ENCODE assay signal across 11 cellular contexts in genomic region chr5:158943057-158943456, GRCh38.
A peak's percentile ranks its signal among the peaks of the same experiment; 100 is the strongest.
DNase-seq lines count a peak whose midpoint lies in the region; ATAC-seq, FAIRE-seq and TF ChIP-seq lines count a peak whose summit lies in the region.
"Had no signal": no experiment of that assay in that cellular context is flagged by ENCODE, and none has a peak within 500 bp of the region (broad histone marks: within the 10 kb centered on the region; RNA-seq: fewer than 3 reads in every experiment).

No MANE protein-coding gene starts in this region.

- peaks cover 3% of the 10 kb centered on the region for H3K27me3 Mint-ChIP-seq in astrocyte (ENCODE audit: low read depth, unreplicated experiment)
- peaks cover 31% of the 10 kb centered on the region for H3K27me3 Mint-ChIP-seq in WTC11 (ENCODE audit: low read depth)

- no peak overlapping the region for H2AFZ ChIP-seq in astrocyte (ENCODE audit: low read depth, low read length)

- peak; percentile 55 for ATAC-seq in HG03064 (IDR thresholded peaks at IDR 0.05; ENCODE audit: low read depth, unreplicated experiment)
- ATAC-seq in WTC11 = no peak

- H3K4me1 ChIP-seq in BLaER1 = peaks cover 91% of the 10 kb centered on the region
- peaks cover 11% of the 10 kb centered on the region for H3K4me1 ChIP-seq in astrocyte (ENCODE audit: insufficient read depth, low read length)
- no peaks in the 10 kb centered on the region; the same call in 1 of the 2 replicates for H3K4me1 ChIP-seq in HAP-1

- in situ Hi-C loops in HAP-1 (cut with MboI; ENCODE audit: low sequenced_read_pairs) = no loop called here

- H4K20me1 ChIP-seq in BLaER1 (peaks cover 98% of the 10 kb centered on the region), astrocyte (ENCODE audit: insufficient read depth, low read length) (no peaks in the 10 kb centered on the region)

- H3K9me3 Mint-ChIP-seq in astrocyte (ENCODE audit: unreplicated experiment) = no peaks in the 10 kb centered on the region
- H3K9me3 Mint-ChIP-seq in WTC11 = peaks cover 7% of the 10 kb centered on the region

- no peaks in the 10 kb centered on the region for H3K36me3 Mint-ChIP-seq in astrocyte (ENCODE audit: low read depth, unreplicated experiment)
- H3K36me3 Mint-ChIP-seq in WTC11 = peaks cover 5% of the 10 kb centered on the region; the same call in 1 of the 2 replicates

- H3K9ac ChIP-seq in BLaER1 (no peak overlapping the region), astrocyte (ENCODE audit: low read length) (peak overlapping the region; percentile 16)

- H3K27ac ChIP-seq in BLaER1 (no peak overlapping the region), astrocyte (ENCODE audit: low read depth, low read length) (peak overlapping the region; percentile 49)

- H3K79me2 ChIP-seq in astrocyte (ENCODE audit: insufficient read depth, low read length) = no peaks in the 10 kb centered on the region

- H3K4me2 ChIP-seq in BLaER1 (peak overlapping the region; percentile 47; the same call in 1 of the 2 replicates), astrocyte (ENCODE audit: low read length) (peak overlapping the region; percentile 61)

- H3K4me3 Mint-ChIP-seq in astrocyte (ENCODE audit: unreplicated experiment) = no peak overlapping the region
- no peak overlapping the region for H3K4me3 Mint-ChIP-seq in WTC11

- no peaks in the 10 kb centered on the region for H3K9me3 ChIP-seq in BLaER1
- H3K9me3 ChIP-seq in astrocyte (ENCODE audit: insufficient read depth, low read depth, low read length) = no peaks in the 10 kb centered on the region
- no peaks in the 10 kb centered on the region for H3K9me3 ChIP-seq in HAP-1

- peaks cover 85% of the 10 kb centered on the region for H3K36me3 ChIP-seq in BLaER1
- no peaks in the 10 kb centered on the region for H3K36me3 ChIP-seq in astrocyte (ENCODE audit: insufficient read depth, low read length)
- H3K36me3 ChIP-seq in HAP-1 (replicated peaks) = no peaks in the 10 kb centered on the region

- DNase-seq in astrocyte (ENCODE audit: low read depth) (peak; percentile 87), kidney glomerular epithelial cell (lab: John Stamatoyannopoulos, UW) (peak; percentile 96), ureter (ENCODE audit: low spot score) (no peak), HAP-1 (ENCODE audit: low spot score in 2 of 2) (no peak), WTC11 (ENCODE audit: low spot score) (no peak)
- DNase-seq in activated CD4-positive, alpha-beta T cell treated with anti-CD3 and anti-CD28 coated beads for 48 hours = no peak
- DNase-seq: head of caudate nucleus, NCI-H774 had no signal

- no peak overlapping the region for H3K4me3 ChIP-seq in BLaER1
- H3K4me3 ChIP-seq in astrocyte (ENCODE audit: insufficient read depth, low read depth, low read length) = no peak overlapping the region
- H3K4me3 ChIP-seq in HAP-1 = no peak overlapping the region
- H3K4me3 ChIP-seq: skin epidermis had no signal

- H3K27ac Mint-ChIP-seq in astrocyte (ENCODE audit: unreplicated experiment) (no peak overlapping the region), WTC11 (no peak overlapping the region)

- no peak for TF ChIP-seq CTCF in astrocyte (IDR thresholded peaks at IDR 0.05; ENCODE audit: insufficient read depth, low read depth, low read length)
- no peak for TF ChIP-seq CTCF in WTC11 (IDR thresholded peaks at IDR 0.05)

- H3K27me3 ChIP-seq in BLaER1 (no peaks in the 10 kb centered on the region), astrocyte (ENCODE audit: insufficient read depth, low read length) (no peaks in the 10 kb centered on the region), HAP-1 (ENCODE audit: low read depth) (peaks cover 16% of the 10 kb centered on the region)

- peaks cover 22% of the 10 kb centered on the region for H3K4me1 Mint-ChIP-seq in astrocyte (ENCODE audit: low read depth, unreplicated experiment)
- H3K4me1 Mint-ChIP-seq in WTC11 = peaks cover 10% of the 10 kb centered on the region

- peak; percentile 99 for FAIRE-seq in astrocyte (lab: Jason Lieb, UNC)

- CTCF ChIA-PET in WTC11 (lab: Charles Lee) = interaction anchor here (1.1 kb wide), 1 partner anchor 164 kb away, joined by 4 read pairs; no protein-coding TSS in a partner anchor

- POLR2A ChIA-PET in WTC11 (lab: Charles Lee) = no interaction called here

TF ChIP-seq in WTC11, 78 proteins besides CTCF, POLR2A, EP300 and RAD21 (continues in another document):
- TF ChIP-seq ZNF281 (CRISPR knock-in tag; IDR thresholded peaks at IDR 0.05) = no peak
- no peak for TF ChIP-seq ATF6 (CRISPR knock-in tag; IDR thresholded peaks at IDR 0.05)
- no peak for TF ChIP-seq ZNF396 (CRISPR knock-in tag; IDR thresholded peaks at IDR 0.05; ENCODE audit: borderline replicate concordance)
- TF ChIP-seq USF2 (CRISPR knock-in tag; IDR thresholded peaks at IDR 0.05) = no peak
- TF ChIP-seq IRF1 (CRISPR knock-in tag; IDR thresholded peaks at IDR 0.05) = no peak
- no peak for TF ChIP-seq NFATC4 (CRISPR knock-in tag; IDR thresholded peaks at IDR 0.05)
- TF ChIP-seq FOXJ3 (CRISPR knock-in tag; IDR thresholded peaks at IDR 0.05; ENCODE audit: borderline replicate concordance) = no peak

Comparison
In these comparisons a context has a peak if more than half of its experiments do, and no peak if none do; other contexts are left out.
1. DNase-seq: peak in astrocyte (single experiment) and kidney glomerular epithelial cell (single experiment); none in ureter (single experiment), HAP-1 (0 of 2), activated CD4-positive, alpha-beta T cell treated with anti-CD3 and anti-CD28 coated beads for 48 hours (single experiment) and WTC11 (single experiment).